In genomic region chr4:70203601-70204000, GRCh38 we compare ENCODE assay signal across 1 cellular context.
TF ChIP-seq lines count a peak whose summit lies in the region.

No MANE protein-coding gene starts in this region.

TF ChIP-seq in HepG2, 621 proteins besides CTCF, POLR2A, EP300 and RAD21 (continued from another document and continues in another):
- TF ChIP-seq ZNF318 (CRISPR knock-in tag; IDR thresholded peaks at IDR 0.05) = no peak
- TF ChIP-seq ZGPAT (CRISPR knock-in tag; IDR thresholded peaks at IDR 0.05) = no peak
- no peak for TF ChIP-seq AFF4 (CRISPR knock-in tag; IDR thresholded peaks at IDR 0.05)
- peak; percentile 69; the same call in 1 of the 2 replicates for TF ChIP-seq SOX5 (CRISPR knock-in tag; IDR thresholded peaks at IDR 0.05; ENCODE audit: borderline replicate concordance)
- no peak for TF ChIP-seq TEAD3 (CRISPR knock-in tag; optimal IDR thresholded peaks at IDR 0.05; ENCODE audit: borderline replicate concordance)
- no peak; the same call in 1 of the 2 replicates for TF ChIP-seq SMYD3 (CRISPR knock-in tag; IDR thresholded peaks at IDR 0.05)
- peak; percentile 68 for TF ChIP-seq GATAD2A (CRISPR knock-in tag; IDR thresholded peaks at IDR 0.05)
- TF ChIP-seq NCOA2 (CRISPR knock-in tag; IDR thresholded peaks at IDR 0.05) = peak; percentile 74
- TF ChIP-seq KDM6A (CRISPR knock-in tag; IDR thresholded peaks at IDR 0.05; ENCODE audit: low read depth) = no peak
- no peak for TF ChIP-seq ZNF770 (CRISPR knock-in tag; IDR thresholded peaks at IDR 0.05)
- TF ChIP-seq HDAC2 (CRISPR knock-in tag; IDR thresholded peaks at IDR 0.05) = peak; percentile 34; the same call in 1 of the 2 replicates
- TF ChIP-seq ZBTB40 (IDR thresholded peaks at IDR 0.05) = no peak
- TF ChIP-seq ZBTB40 (CRISPR knock-in tag; IDR thresholded peaks at IDR 0.05) = no peak
- no peak for TF ChIP-seq SOX6 (IDR thresholded peaks at IDR 0.05)
- peak; percentile 65; the same call in 1 of the 2 replicates for TF ChIP-seq SOX6 (CRISPR knock-in tag; IDR thresholded peaks at IDR 0.05)
- TF ChIP-seq ZNF496 (CRISPR knock-in tag; IDR thresholded peaks at IDR 0.05; ENCODE audit: insufficient replicate concordance) = no peak
- no peak for TF ChIP-seq ZFP41 (CRISPR knock-in tag; IDR thresholded peaks at IDR 0.05; ENCODE audit: borderline replicate concordance)
- TF ChIP-seq ZNF562 (CRISPR knock-in tag; IDR thresholded peaks at IDR 0.05; ENCODE audit: borderline replicate concordance) = no peak
- no peak for TF ChIP-seq SMAD9 (CRISPR knock-in tag; IDR thresholded peaks at IDR 0.05)
- TF ChIP-seq SAP130 (CRISPR knock-in tag; IDR thresholded peaks at IDR 0.05; ENCODE audit: low read depth) = 0 out of 2 replicates have a peak, but pooled peaks have one; percentile 10
- peak; percentile 68 for TF ChIP-seq RBFOX2 (IDR thresholded peaks at IDR 0.05; ENCODE audit: low read depth, low read length)
- no peak for TF ChIP-seq PLSCR1 (CRISPR knock-in tag; IDR thresholded peaks at IDR 0.05; ENCODE audit: borderline replicate concordance)
- TF ChIP-seq TOPORS (CRISPR knock-in tag; IDR thresholded peaks at IDR 0.05) = no peak
- TF ChIP-seq KLF13 (CRISPR knock-in tag; IDR thresholded peaks at IDR 0.05) = no peak
- TF ChIP-seq MXD4 (CRISPR knock-in tag; IDR thresholded peaks at IDR 0.05) = no peak
- no peak for TF ChIP-seq CSRNP1 (CRISPR knock-in tag; IDR thresholded peaks at IDR 0.05)
